ENCODE assay signal across 8 cellular contexts in the genomic region with DNA sequence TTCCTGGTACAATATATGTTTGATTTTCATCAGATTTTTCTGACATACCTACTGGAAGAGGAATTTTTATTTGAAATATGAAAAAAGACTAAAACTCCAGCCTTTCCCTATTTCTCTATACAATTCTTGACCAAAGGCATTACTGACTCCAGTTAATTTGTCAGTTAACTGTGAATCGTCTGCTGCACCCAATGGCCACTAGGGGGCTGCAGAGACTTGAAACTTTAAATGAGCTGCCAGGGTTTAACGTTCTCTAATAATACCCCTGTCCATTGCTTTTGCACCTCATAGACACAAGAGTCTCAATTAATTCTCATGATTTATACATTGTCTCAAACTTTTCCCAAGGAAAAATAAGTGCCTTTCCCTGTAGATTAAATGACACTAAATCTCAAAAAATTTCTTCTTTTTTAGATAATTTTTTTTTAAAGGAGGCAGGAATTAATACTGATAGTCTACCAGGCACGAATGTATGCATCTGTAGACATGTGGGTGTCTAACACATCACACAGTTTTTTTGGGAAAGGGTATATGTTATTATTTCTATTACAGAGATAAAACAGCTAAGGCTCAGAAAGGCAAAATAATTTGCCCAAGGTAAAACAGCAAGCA. TPM values are rescaled to one million over a fixed set of nuclear protein-coding genes. Genes with fewer than 3 reads are reported as not detected.
DNase-seq lines count a peak whose midpoint lies in the region; ATAC-seq, FAIRE-seq and TF ChIP-seq lines count a peak whose summit lies in the region.

No MANE protein-coding gene starts in this region.

- 0% methylated on average over 3 of the region's 3 CpGs for WGBS in K562 (ENCODE audit: insufficient coverage, low coverage, missing lambda C conversion rate)

- FAIRE-seq in GM12891 (lab: Jason Lieb, UNC) (no peak), K562 (lab: Jason Lieb, UNC) (peak; percentile 57)

- no peak for TF ChIP-seq POLR2A in GM12891 (IDR thresholded peaks at IDR 0.05; ENCODE audit: low read depth, low read length)
- no peak for TF ChIP-seq POLR2A in K562 (conservative IDR thresholded peaks at IDR 0.05)

- CTCF ChIA-PET in K562 (lab: Yijun Ruan, JAX; ENCODE audit: low intra/inter-chr PET ratio): interaction anchor here (1.9 to 2.2 kb wide), 2 partner anchors 103 to 149 kb away, joined by 7 to 10 read pairs; no protein-coding TSS in a partner anchor

- H3K9me3 ChIP-seq in K562 (replicated peaks; ENCODE audit: control insufficient read depth, insufficient read depth, low read depth, low read length): no peaks in the 10 kb centered on the region

- BruUV-seq in K562 (replicated peaks; lab: Mats Ljungman, UMichigan): no TSS peak

- in situ Hi-C loops in K562 (cut with MboI): no loop called here

- peak; percentile 71 to 85 (median 83) for TF ChIP-seq CTCF in K562 (IDR thresholded peaks at IDR 0.05 in 2 of 3, conservative IDR thresholded peaks at IDR 0.05 in 1 of 3; ENCODE audit: insufficient read depth in 2 of 3, low read depth in 1 of 3, low read length in 3 of 3)

- peak; percentile 78 for DNase-seq in AG08396 (ENCODE audit: low spot score)
- peak; percentile 39 for DNase-seq in GM12891 (ENCODE audit: insufficient read length, low spot score)
- DNase-seq in NCI-H1092 treated with DMSO at 0.1 percent for 48 hours (lab: John Stamatoyannopoulos, UW): peak; percentile 30
- peak; percentile 29 for DNase-seq in SKM-1 treated with dmso at 0.1 percent for 144 hours (lab: John Stamatoyannopoulos, UW; ENCODE audit: unreplicated experiment)
- peak; percentile 60 to 70 (median 68) for DNase-seq in K562 (ENCODE audit: extremely low read depth in 1 of 4, low spot score in 3 of 4)
- DNase-seq in inferior parietal cortex (ENCODE audit: extremely low spot score): peak; percentile 88
- peak; percentile 48 to 56 for DNase-seq in stimulated activated CD4-positive, alpha-beta T cell treated with anti-CD3 and anti-CD28 coated beads, Interleukin-2, amount 100 ng/mL, for 24 hours

- no peak overlapping the region for H3K4me2 ChIP-seq in K562 (ENCODE audit: insufficient read depth, low read length)

- H3K79me2 ChIP-seq in K562 (ENCODE audit: control insufficient read depth, insufficient read depth, low read length): no peaks in the 10 kb centered on the region

- POLR2A ChIA-PET in K562 (lab: Yijun Ruan, JAX): interaction anchor here (0.7 kb wide), 1 partner anchor 11 kb away, joined by 3 read pairs; no protein-coding TSS in a partner anchor

- H3K4me3 ChIP-seq in K562: no peak overlapping the region

- TF ChIP-seq RAD21 in K562 (CRISPR knock-in tag; conservative IDR thresholded peaks at IDR 0.05 in 1 of 2, IDR thresholded peaks at IDR 0.05 in 1 of 2): peak; percentile 51 to 68

- H4K20me1 ChIP-seq in K562 (replicated peaks; ENCODE audit: control insufficient read depth, insufficient read depth, low read length): peaks cover 4% of the 10 kb centered on the region; the same call in 1 of the 2 replicates

- H3K27me3 ChIP-seq in K562 (ENCODE audit: control insufficient read depth in 2 of 2, insufficient read depth in 2 of 2, low read length in 2 of 2): peaks cover 3 to 15% of the 10 kb centered on the region in 2 experiments; a peak in 3 of 5 replicates

- peaks cover 0 to 17% of the 10 kb centered on the region in 2 experiments; a peak in 3 of 5 replicates for H3K4me1 ChIP-seq in K562 (replicated peaks in 1 of 2; ENCODE audit: control insufficient read depth in 2 of 2, insufficient read depth in 2 of 2, low read length in 2 of 2)

- no peak overlapping the region for H3K27ac ChIP-seq in K562 (ENCODE audit: extremely low read depth, low read depth, low read length)

- intact Hi-C loops in K562 (cut with micrococcal nuclease): loop anchor here (1.0 to 2.0 kb wide), 2 partner anchors 104 to 149 kb away; no protein-coding TSS in a partner anchor

- peak; percentile 36; the same call in 1 of the 3 replicates for ATAC-seq in K562
- ATAC-seq in HG03039 (IDR thresholded peaks at IDR 0.05; ENCODE audit: unreplicated experiment): no peak

- H3K9me1 ChIP-seq in K562 (ENCODE audit: control insufficient read depth, insufficient read depth, low read length): no peaks in the 10 kb centered on the region

- no peak for TF ChIP-seq EP300 in K562 (IDR thresholded peaks at IDR 0.05; ENCODE audit: low read length)

- no peaks in the 10 kb centered on the region for H3K36me3 ChIP-seq in K562 (ENCODE audit: control insufficient read depth, insufficient read depth, low read length)

- no peak overlapping the region for H3K9ac ChIP-seq in K562 (ENCODE audit: insufficient read depth in 1 of 2, low read depth in 2 of 2, low read length in 2 of 2)

- no peak overlapping the region for H2AFZ ChIP-seq in K562 (ENCODE audit: low read depth, low read length)

TF ChIP-seq in GM12891, 5 proteins besides CTCF, POLR2A, EP300 and RAD21:
- no peak for TF ChIP-seq POLR2AphosphoS5 (IDR thresholded peaks at IDR 0.05; ENCODE audit: low read depth, low read length)
- no peak for TF ChIP-seq POU2F2 (IDR thresholded peaks at IDR 0.05; ENCODE audit: low read depth, low read length)
- TF ChIP-seq TAF1 (IDR thresholded peaks at IDR 0.05; ENCODE audit: low read depth, low read length): no peak
- TF ChIP-seq PAX5 (IDR thresholded peaks at IDR 0.05; ENCODE audit: insufficient read depth, low read length, severe bottlenecking): no peak
- TF ChIP-seq SPI1 (IDR thresholded peaks at IDR 0.05; ENCODE audit: low read depth, low read length): no peak

TF ChIP-seq in K562, 482 proteins besides CTCF, POLR2A, EP300 and RAD21:
- TF ChIP-seq ZNF408 (CRISPR knock-in tag; IDR thresholded peaks at IDR 0.05; ENCODE audit: low read depth) (no peak), SMC3 (conservative IDR thresholded peaks at IDR 0.05; ENCODE audit: insufficient read depth, low read depth, low read length) (peak; percentile 67)

RNA-seq across cellular contexts. Expression of a gene that starts 1.8 kb away (rescaled TPM):
- polyA plus RNA-seq in GM12891 (2012; ENCODE audit: low read depth, missing spikeins): 0.03 TPM
- not detected in 2 replicates for total RNA-seq in K562 (2011; cell fraction: chromatin; rRNA removed; ENCODE audit: low replicate concordance)
- not detected in 2 replicates for total RNA-seq in K562 (2011; cell fraction: nucleolus; rRNA removed)
- total RNA-seq in K562 (2011; cell fraction: nucleoplasm; rRNA removed): not detected in 2 replicates
- total RNA-seq in K562 (2014; rRNA removed) (not detected in 2 replicates), K562 (2014; rRNA removed; fragmentation: Illumina TruSeq; extraction: Trizol) (not detected in 2 replicates), K562 (2015; rRNA removed; fragmentation: Illumina TruSeq; extraction: Trizol) (not detected in 2 replicates), K562 (2021) (not detected in 2 replicates)
- polyA plus RNA-seq in K562 (2011; rRNA removed) (not detected in 2 replicates), K562 (2014; fragmentation: Illumina TruSeq; extraction: Trizol) (not detected in 2 replicates), K562 (2014; fragmentation: Nextera tagmentation; extraction: Ambion mirVana) (not detected), K562 (2014; rRNA removed) (not detected in 2 replicates)
- not detected in 2 replicates for polyA plus RNA-seq in K562 (2011; cell fraction: cytosol; rRNA removed)
- not detected in 2 replicates for polyA plus RNA-seq in K562 (2011; cell fraction: nucleus; rRNA removed)
- polyA plus RNA-seq in K562 (2012): not detected in 2 replicates
- not detected in 2 replicates for polyA minus RNA-seq in K562 (2011; rRNA and poly(A)+ RNA removed)
- polyA minus RNA-seq in K562 (2011; cell fraction: cytosol; rRNA and poly(A)+ RNA removed): not detected in 2 replicates
- not detected in 2 replicates for polyA minus RNA-seq in K562 (2011; cell fraction: nucleus; rRNA and poly(A)+ RNA removed)

Comparison
In these comparisons a context has a peak if more than half of its experiments do, and no peak if none do; other contexts are left out.
1. DNase-seq: peak in every context shown above with its lines; median percentile 88 in inferior parietal cortex; 78 in AG08396; 68 in K562; 52 in stimulated activated CD4-positive, alpha-beta T cell treated with anti-CD3 and anti-CD28 coated beads, Interleukin-2, amount 100 ng/mL, for 24 hours; 39 in GM12891; 30 in NCI-H1092 treated with DMSO at 0.1 percent for 48 hours; 29 in SKM-1 treated with dmso at 0.1 percent for 144 hours.